In the genomic region with DNA sequence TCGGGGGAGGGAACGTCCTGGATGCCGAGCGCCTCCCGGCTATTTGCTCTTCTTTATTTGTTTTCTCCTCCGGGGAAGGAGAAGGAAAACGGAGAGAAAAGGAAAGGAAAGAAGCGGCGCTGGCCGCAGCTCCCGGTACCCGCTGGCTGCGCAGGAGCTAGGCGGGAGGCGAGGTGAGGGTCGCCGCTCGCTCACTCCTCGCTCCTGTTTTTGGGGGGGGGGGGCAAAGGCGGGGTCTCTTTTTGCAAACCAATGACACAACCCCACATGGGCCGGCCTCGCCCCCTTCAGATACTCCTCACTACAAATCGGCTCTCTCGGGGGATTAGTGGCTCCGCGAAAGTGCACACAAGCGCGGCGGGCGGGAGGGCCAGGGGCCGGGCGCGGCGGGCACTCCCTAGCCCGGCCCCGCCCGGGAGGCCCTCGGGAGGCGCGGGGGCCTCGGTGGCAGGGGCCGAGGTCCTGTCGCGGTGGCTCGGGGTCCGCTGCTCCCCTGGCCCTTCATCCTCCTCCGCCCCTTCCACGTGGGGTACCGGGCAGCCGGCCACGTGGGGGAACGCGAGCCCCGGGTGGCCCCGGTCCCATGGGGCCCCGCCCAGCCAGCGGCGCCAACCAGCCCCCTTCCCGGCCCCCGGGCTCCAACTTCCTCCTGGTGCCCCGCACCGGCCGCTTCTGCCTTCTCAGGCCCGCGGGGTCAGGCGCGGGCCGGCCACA, we compare ENCODE assay signal across 8 cellular contexts. TPM values are rescaled to one million over a fixed set of nuclear protein-coding genes. Genes with fewer than 3 reads are reported as not detected.
DNase-seq lines count a peak whose midpoint lies in the region; ATAC-seq and TF ChIP-seq lines count a peak whose summit lies in the region.

No MANE protein-coding gene starts in this region.

- H3K36me3 ChIP-seq in PC-9 (ENCODE audit: low read depth) = no peaks in the 10 kb centered on the region

- no peaks in the 10 kb centered on the region for H3K9me2 ChIP-seq in PC-9 (ENCODE audit: insufficient read depth)

- H3K79me2 ChIP-seq in PC-9 (ENCODE audit: low read depth) = peaks cover 29% of the 10 kb centered on the region

- BruUV-seq in PC-9 (replicated peaks; lab: Mats Ljungman, UMichigan) = no TSS peak

- DNase-seq in DMS153 (lab: John Stamatoyannopoulos, UW) (peak; percentile 79), HT-29 (ENCODE audit: low spot score) (peak; percentile 79), PC-9 (peak; percentile 71 to 78), T47D (ENCODE audit: low read depth in 1 of 2, low spot score in 1 of 2) (peak; percentile 92 to 93), renal cortical epithelial cell (ENCODE audit: low read depth) (peak; percentile 66)

- CTCF ChIA-PET in PC-9 (lab: Charles Lee) = no interaction called here

- intact Hi-C loops in PC-9 (cut with micrococcal nuclease; ENCODE audit: unreplicated experiment) = loop anchor here (1.0 to 10.0 kb wide), 6 partner anchors 41 to 530 kb away; no protein-coding TSS in a partner anchor

- H3K9me3 ChIP-seq in PC-9 (ENCODE audit: insufficient read depth, low read depth) = no peaks in the 10 kb centered on the region

- H3K27me3 ChIP-seq in PC-9 (ENCODE audit: insufficient read depth, low read depth) = no peaks in the 10 kb centered on the region

- H3K4me3 ChIP-seq in PC-9 (peak overlapping the region; percentile 72), iPS-11a (ENCODE audit: low read depth, low read length) (peak overlapping the region; percentile 60)

- peak overlapping the region; percentile 90 for H3K4me2 ChIP-seq in PC-9

- in situ Hi-C loops in T47D (cut with HindIII; ENCODE audit: low pct_unique_long_range_greater_than_20kb, low sequenced_read_pairs) = no loop called here

- ATAC-seq in HG03378 (IDR thresholded peaks at IDR 0.05; ENCODE audit: unreplicated experiment) (no peak), GM21390 (IDR thresholded peaks at IDR 0.05; ENCODE audit: unreplicated experiment) (no peak)

- H3K27ac ChIP-seq in PC-9 = peak overlapping the region; percentile 95

- peaks cover 22% of the 10 kb centered on the region for H3F3A ChIP-seq in PC-9 (ENCODE audit: insufficient read depth, low read depth)

- H3K4me1 ChIP-seq in PC-9 (replicated peaks; ENCODE audit: insufficient read depth) = peaks cover 25% of the 10 kb centered on the region

- TF ChIP-seq CTCF in PC-9 (conservative IDR thresholded peaks at IDR 0.05) = no peak

- POLR2A ChIA-PET in PC-9 (lab: Charles Lee; ENCODE audit: unreplicated experiment) = interaction anchor here (0.6 to 0.7 kb wide), 4 partner anchors 71 to 530 kb away, joined by 6 to 17 read pairs (median 7); no protein-coding TSS in a partner anchor

- H2AFZ ChIP-seq in PC-9 = peak overlapping the region; percentile 86; the same call in 1 of the 2 replicates

- H4K20me1 ChIP-seq in PC-9 (ENCODE audit: insufficient read depth) = peaks cover 17% of the 10 kb centered on the region

RNA-seq across cellular contexts. Expression of a gene that starts 0.7 kb away (rescaled TPM):
- 171 and 207 TPM in 2 replicates for total RNA-seq in HT-29 (2014; rRNA removed; shearing (Covaris generic))
- 60.5 and 64.4 TPM in 2 replicates for total RNA-seq in PC-9 (2021)
- 89.4 and 109 TPM in 2 replicates for total RNA-seq in renal cortical epithelial cell
